1 cellular context compared by ENCODE assay signal in genomic region chr12:121454921-121455320, GRCh38.
TF ChIP-seq lines count a peak whose summit lies in the region.

No MANE protein-coding gene starts in this region.

TF ChIP-seq in GM23338, 12 proteins besides CTCF, POLR2A, EP300 and RAD21 (continued from another document):
- TF ChIP-seq, protein P1, sequence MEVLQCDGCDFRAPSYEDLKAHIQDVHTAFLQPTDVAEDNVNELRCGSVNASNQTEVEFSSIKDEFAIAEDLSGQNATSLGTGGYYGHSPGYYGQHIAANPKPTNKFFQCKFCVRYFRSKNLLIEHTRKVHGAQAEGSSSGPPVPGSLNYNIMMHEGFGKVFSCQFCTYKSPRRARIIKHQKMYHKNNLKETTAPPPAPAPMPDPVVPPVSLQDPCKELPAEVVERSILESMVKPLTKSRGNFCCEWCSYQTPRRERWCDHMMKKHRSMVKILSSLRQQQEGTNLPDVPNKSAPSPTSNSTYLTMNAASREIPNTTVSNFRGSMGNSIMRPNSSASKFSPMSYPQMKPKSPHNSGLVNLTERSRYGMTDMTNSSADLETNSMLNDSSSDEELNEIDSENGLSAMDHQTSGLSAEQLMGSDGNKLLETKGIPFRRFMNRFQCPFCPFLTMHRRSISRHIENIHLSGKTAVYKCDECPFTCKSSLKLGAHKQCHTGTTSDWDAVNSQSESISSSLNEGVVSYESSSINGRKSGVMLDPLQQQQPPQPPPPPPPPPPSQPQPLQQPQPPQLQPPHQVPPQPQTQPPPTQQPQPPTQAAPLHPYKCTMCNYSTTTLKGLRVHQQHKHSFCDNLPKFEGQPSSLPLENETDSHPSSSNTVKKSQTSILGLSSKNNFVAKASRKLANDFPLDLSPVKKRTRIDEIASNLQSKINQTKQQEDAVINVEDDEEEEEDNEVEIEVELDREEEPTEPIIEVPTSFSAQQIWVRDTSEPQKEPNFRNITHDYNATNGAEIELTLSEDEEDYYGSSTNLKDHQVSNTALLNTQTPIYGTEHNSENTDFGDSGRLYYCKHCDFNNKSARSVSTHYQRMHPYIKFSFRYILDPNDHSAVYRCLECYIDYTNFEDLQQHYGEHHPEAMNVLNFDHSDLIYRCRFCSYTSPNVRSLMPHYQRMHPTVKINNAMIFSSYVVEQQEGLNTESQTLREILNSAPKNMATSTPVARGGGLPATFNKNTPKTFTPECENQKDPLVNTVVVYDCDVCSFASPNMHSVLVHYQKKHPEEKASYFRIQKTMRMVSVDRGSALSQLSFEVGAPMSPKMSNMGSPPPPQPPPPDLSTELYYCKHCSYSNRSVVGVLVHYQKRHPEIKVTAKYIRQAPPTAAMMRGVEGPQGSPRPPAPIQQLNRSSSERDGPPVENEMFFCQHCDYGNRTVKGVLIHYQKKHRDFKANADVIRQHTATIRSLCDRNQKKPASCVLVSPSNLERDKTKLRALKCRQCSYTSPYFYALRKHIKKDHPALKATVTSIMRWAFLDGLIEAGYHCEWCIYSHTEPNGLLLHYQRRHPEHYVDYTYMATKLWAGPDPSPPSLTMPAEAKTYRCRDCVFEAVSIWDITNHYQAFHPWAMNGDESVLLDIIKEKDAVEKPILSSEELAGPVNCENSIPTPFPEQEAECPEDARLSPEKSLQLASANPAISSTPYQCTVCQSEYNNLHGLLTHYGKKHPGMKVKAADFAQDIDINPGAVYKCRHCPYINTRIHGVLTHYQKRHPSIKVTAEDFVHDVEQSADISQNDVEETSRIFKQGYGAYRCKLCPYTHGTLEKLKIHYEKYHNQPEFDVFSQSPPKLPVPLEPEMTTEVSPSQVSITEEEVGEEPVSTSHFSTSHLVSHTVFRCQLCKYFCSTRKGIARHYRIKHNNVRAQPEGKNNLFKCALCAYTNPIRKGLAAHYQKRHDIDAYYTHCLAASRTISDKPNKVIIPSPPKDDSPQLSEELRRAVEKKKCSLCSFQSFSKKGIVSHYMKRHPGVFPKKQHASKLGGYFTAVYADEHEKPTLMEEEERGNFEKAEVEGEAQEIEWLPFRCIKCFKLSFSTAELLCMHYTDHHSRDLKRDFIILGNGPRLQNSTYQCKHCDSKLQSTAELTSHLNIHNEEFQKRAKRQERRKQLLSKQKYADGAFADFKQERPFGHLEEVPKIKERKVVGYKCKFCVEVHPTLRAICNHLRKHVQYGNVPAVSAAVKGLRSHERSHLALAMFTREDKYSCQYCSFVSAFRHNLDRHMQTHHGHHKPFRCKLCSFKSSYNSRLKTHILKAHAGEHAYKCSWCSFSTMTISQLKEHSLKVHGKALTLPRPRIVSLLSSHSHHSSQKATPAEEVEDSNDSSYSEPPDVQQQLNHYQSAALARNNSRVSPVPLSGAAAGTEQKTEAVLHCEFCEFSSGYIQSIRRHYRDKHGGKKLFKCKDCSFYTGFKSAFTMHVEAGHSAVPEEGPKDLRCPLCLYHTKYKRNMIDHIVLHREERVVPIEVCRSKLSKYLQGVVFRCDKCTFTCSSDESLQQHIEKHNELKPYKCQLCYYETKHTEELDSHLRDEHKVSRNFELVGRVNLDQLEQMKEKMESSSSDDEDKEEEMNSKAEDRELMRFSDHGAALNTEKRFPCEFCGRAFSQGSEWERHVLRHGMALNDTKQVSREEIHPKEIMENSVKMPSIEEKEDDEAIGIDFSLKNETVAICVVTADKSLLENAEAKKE (CRISPR knock-in tag; IDR thresholded peaks at IDR 0.05): no peak
- TF ChIP-seq CREB1 (CRISPR knock-in tag; IDR thresholded peaks at IDR 0.05; ENCODE audit: low read depth) (no peak), STAT1 (IDR thresholded peaks at IDR 0.05; ENCODE audit: unreplicated experiment) (no peak), JUNB (IDR thresholded peaks at IDR 0.05; ENCODE audit: unreplicated experiment) (no peak), EZH2 (IDR thresholded peaks at IDR 0.05; ENCODE audit: low read depth, unreplicated experiment) (no peak)
- TF ChIP-seq, protein P2, sequence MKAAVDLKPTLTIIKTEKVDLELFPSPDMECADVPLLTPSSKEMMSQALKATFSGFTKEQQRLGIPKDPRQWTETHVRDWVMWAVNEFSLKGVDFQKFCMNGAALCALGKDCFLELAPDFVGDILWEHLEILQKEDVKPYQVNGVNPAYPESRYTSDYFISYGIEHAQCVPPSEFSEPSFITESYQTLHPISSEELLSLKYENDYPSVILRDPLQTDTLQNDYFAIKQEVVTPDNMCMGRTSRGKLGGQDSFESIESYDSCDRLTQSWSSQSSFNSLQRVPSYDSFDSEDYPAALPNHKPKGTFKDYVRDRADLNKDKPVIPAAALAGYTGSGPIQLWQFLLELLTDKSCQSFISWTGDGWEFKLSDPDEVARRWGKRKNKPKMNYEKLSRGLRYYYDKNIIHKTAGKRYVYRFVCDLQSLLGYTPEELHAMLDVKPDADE (IDR thresholded peaks at IDR 0.05): no peak
